In the genomic region with DNA sequence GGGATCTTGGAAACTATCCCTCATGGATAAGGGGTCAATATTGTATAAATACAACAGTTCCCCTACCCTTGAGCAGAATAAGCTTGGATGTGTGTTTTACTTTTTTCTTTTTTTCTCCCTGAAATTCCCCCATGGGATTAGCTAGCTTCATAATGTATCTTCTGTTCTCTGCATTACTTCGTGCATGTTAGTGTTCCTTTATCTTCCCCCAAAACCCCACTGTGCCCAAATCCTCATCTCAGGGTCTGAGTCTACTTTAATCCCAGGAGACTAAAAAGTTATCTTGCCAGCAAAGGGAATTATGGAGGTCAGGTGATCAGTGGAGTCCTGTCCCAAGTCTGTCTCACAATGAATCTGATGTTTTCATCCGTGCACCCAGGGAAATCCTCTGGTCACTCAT, we compare ENCODE assay signal across 7 cellular contexts.
"Had no signal": no experiment of that assay in that cellular context is flagged by ENCODE, and none has a peak within 500 bp of the region (broad histone marks: within the 10 kb centered on the region; RNA-seq: fewer than 3 reads in every experiment).

No MANE protein-coding gene starts in this region.

- H3K4me1 ChIP-seq: HAP-1 had no signal

- DNase-seq: H7, HFFc6 had no signal

- ATAC-seq: GM23338, HCT116, HepG2 had no signal

- H3K27ac ChIP-seq: HL-60 had no signal

- H3K9me3 ChIP-seq: HAP-1 had no signal

- H3K4me3 ChIP-seq: GM23338, HAP-1 had no signal

- H3K36me3 ChIP-seq: HAP-1 had no signal

- H3K4me2 ChIP-seq: GM23338 had no signal

- H2AFZ ChIP-seq: GM23338 had no signal
